Comparison of ENCODE assay signal across 16 cellular contexts in the genomic region with DNA sequence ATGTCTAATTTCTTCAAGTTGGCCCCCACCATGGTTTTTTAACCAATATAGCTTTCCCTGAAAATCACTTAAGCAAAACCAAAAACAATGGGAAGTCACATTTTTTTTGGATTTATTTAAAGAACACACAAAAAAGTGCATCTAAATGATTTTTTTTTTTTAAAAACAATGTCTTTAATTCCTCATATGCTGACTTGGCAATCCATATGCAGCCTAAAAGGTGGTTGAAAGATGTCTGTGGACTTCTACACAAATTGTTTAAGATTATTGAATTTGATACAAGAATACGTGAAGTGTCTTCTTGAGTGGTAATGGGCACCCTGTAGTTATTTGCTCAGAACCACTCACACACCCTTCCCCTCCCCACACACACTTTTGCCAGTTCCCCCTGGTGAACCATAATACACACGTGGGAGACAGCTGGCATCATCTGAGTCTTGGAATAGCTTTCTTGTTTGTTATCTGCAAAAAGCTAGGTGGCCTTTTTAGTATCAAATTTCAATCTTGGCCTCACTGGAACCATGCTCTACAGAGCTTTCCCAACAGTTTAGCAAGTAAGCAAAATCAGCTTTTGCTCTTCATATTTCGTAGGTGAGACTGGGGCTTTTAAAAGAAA.
"Had no signal": no experiment of that assay in that cellular context is flagged by ENCODE, and none has a peak within 500 bp of the region (broad histone marks: within the 10 kb centered on the region; RNA-seq: fewer than 3 reads in every experiment).

No MANE protein-coding gene starts in this region.

- H3K36me3 ChIP-seq: ovary had no signal

- H3K27me3 ChIP-seq: ascending aorta, esophagus squamous epithelium, foreskin keratinocyte, ovary, upper lobe of right lung had no signal

- ATAC-seq: activated CD4-positive, CD25-positive, alpha-beta regulatory T cell treated with anti-CD3 and anti-CD28 coated beads, Interleukin-2, amount 50 U/mL, for 24 hours; foreskin keratinocyte; left ventricle myocardium superior; upper lobe of right lung had no signal

- H3K4me1 ChIP-seq: ascending aorta, esophagus squamous epithelium, foreskin keratinocyte, upper lobe of right lung had no signal

- DNase-seq: activated gamma-delta T cell; activated T-cell treated with anti-CD3 and anti-CD28 coated beads, Interleukin-2, amount 50 U/mL, for 24 hours; esophagus squamous epithelium; foreskin keratinocyte; kidney; left ventricle myocardium superior; mesendoderm; ovary; stimulated activated CD4-positive, alpha-beta T cell treated with anti-CD3 and anti-CD28 coated beads, Interleukin-15, amount 100 ng/mL, for 24 hours; stimulated activated CD4-positive, alpha-beta T cell treated with anti-CD3 and anti-CD28 coated beads, Interleukin-4, amount 100 ng/mL, for 24 hours; upper lobe of right lung had no signal

- H3K27ac Mint-ChIP-seq: stimulated activated naive CD8-positive, alpha-beta T cell treated with anti-CD3 and anti-CD28 coated beads, Interleukin-15, Interleukin-2, amounts not matched to agents 100 ng/mL and 50 ng/mL, for 24 hours; T-helper 2 cell treated with Interferon-gamma antibody and Interleukin-4, amounts not matched to agents 5 μg/mL and 100 μg/mL, for 36 hours had no signal

- H3K9me3 Mint-ChIP-seq: activated T-cell treated with anti-CD3 and anti-CD28 coated beads, Interleukin-2, amount 50 U/mL, for 24 hours; neural crest cell; stimulated activated naive CD8-positive, alpha-beta T cell treated with anti-CD3 and anti-CD28 coated beads, Interleukin-15, Interleukin-2, amounts not matched to agents 100 ng/mL and 50 ng/mL, for 24 hours; T-helper 2 cell treated with Interferon-gamma antibody and Interleukin-4, amounts not matched to agents 5 μg/mL and 100 μg/mL, for 36 hours had no signal

- H3K27me3 Mint-ChIP-seq: activated T-cell treated with anti-CD3 and anti-CD28 coated beads, Interleukin-2, amount 50 U/mL, for 24 hours; stimulated activated naive CD8-positive, alpha-beta T cell treated with anti-CD3 and anti-CD28 coated beads, Interleukin-15, Interleukin-2, amounts not matched to agents 100 ng/mL and 50 ng/mL, for 24 hours had no signal

- H3K27ac ChIP-seq: ascending aorta, esophagus squamous epithelium, foreskin keratinocyte, ovary, upper lobe of right lung had no signal

- H3K4me3 ChIP-seq: ascending aorta, esophagus squamous epithelium, ovary, upper lobe of right lung had no signal

- H3K4me3 Mint-ChIP-seq: activated T-cell treated with anti-CD3 and anti-CD28 coated beads, Interleukin-2, amount 50 U/mL, for 24 hours; neural crest cell; stimulated activated naive CD8-positive, alpha-beta T cell treated with anti-CD3 and anti-CD28 coated beads, Interleukin-15, Interleukin-2, amounts not matched to agents 100 ng/mL and 50 ng/mL, for 24 hours; T-helper 2 cell treated with Interferon-gamma antibody and Interleukin-4, amounts not matched to agents 5 μg/mL and 100 μg/mL, for 36 hours had no signal

- H3K9me3 ChIP-seq: ascending aorta, esophagus squamous epithelium, ovary, upper lobe of right lung had no signal

- H3K4me1 Mint-ChIP-seq: neural crest cell had no signal
